ENCODE assay signal across 10 cellular contexts in genomic region chr1:1628656-1629429, GRCh38. TPM values are rescaled to one million over a fixed set of nuclear protein-coding genes. Genes with fewer than 3 reads are reported as not detected.
DNase-seq lines count a peak whose midpoint lies in the region; ATAC-seq, FAIRE-seq and TF ChIP-seq lines count a peak whose summit lies in the region.
"Had no signal": no experiment of that assay in that cellular context is flagged by ENCODE, and none has a peak within 500 bp of the region (broad histone marks: within the 10 kb centered on the region; RNA-seq: fewer than 3 reads in every experiment).

No MANE protein-coding gene starts in this region.

- no peak overlapping the region for H3K4ac ChIP-seq in mesenchymal stem cell (ENCODE audit: low read depth in 1 of 2, low read length in 2 of 2)

- no peak overlapping the region for H2BK5ac ChIP-seq in mesenchymal stem cell (ENCODE audit: low read depth, low read length, poor library complexity, severe bottlenecking)

- H2BK15ac ChIP-seq in mesenchymal stem cell (ENCODE audit: low read depth, poor library complexity, severe bottlenecking): no peak overlapping the region

- H3K4me3 Mint-ChIP-seq in activated T-cell treated with anti-CD3 and anti-CD28 coated beads, Interleukin-2, amount 50 U/mL, for 72 hours: peak overlapping the region; percentile 43 to 45

- peaks cover 2% of the 10 kb centered on the region in 2 donors for H3K36me3 Mint-ChIP-seq in activated T-cell treated with anti-CD3 and anti-CD28 coated beads, Interleukin-2, amount 50 U/mL, for 72 hours (ENCODE audit: insufficient read depth in 2 of 2)

- no peak overlapping the region for H2BK120ac ChIP-seq in mesenchymal stem cell (ENCODE audit: low read depth, low read length)

- H3K27me3 ChIP-seq in thymus (ENCODE audit: control insufficient read depth, insufficient read depth) (peaks cover 16% of the 10 kb centered on the region), mesenchymal stem cell (ENCODE audit: control insufficient read depth in 1 of 2, insufficient read depth in 1 of 2, low read length in 2 of 2) (peaks cover 3 to 8% of the 10 kb centered on the region in 2 experiments)

- no peak for FAIRE-seq in kidney (lab: Jason Lieb, UNC)

- H3K18ac ChIP-seq in mesenchymal stem cell (ENCODE audit: low read depth in 1 of 2, low read length in 2 of 2): no peak overlapping the region

- H3K27me3 Mint-ChIP-seq in activated T-cell treated with anti-CD3 and anti-CD28 coated beads, Interleukin-2, amount 50 U/mL, for 72 hours (ENCODE audit: low read depth): no peaks in the 10 kb centered on the region

- no peak overlapping the region for H2AK5ac ChIP-seq in mesenchymal stem cell (ENCODE audit: low read length, severe bottlenecking)

- no peaks in the 10 kb centered on the region for H3K4me1 Mint-ChIP-seq in activated T-cell treated with anti-CD3 and anti-CD28 coated beads, Interleukin-2, amount 50 U/mL, for 72 hours (ENCODE audit: low read depth)

- DNase-seq in activated CD4-positive, alpha-beta T cell treated with anti-CD3 and anti-CD28 coated beads for 4 hours: peak; percentile 31 to 38
- no peak for DNase-seq in activated CD4-positive, alpha-beta T cell treated with anti-CD3 and anti-CD28 coated beads for 1 hour
- peak; percentile 35 to 40 for DNase-seq in activated T-cell treated with anti-CD3 and anti-CD28 coated beads, Interleukin-2, amount 50 U/mL, for 72 hours
- DNase-seq in kidney (peak; percentile 80), DMS79 treated with DMSO at 0.1 percent for 48 hours (lab: John Stamatoyannopoulos, UW) (no peak), NCI-H187 treated with DMSO at 0.1 percent for 48 hours (lab: John Stamatoyannopoulos, UW) (no peak), mesenchymal stem cell (no peak)

- WGBS in thymus: 33% methylated on average over 55 of the region's 55 CpGs
- 57% methylated on average over 36 of the region's 55 CpGs for WGBS in mesenchymal stem cell

- no peak overlapping the region for H3K9ac ChIP-seq in kidney (ENCODE audit: low read length in 2 of 2)
- no peak overlapping the region for H3K9ac ChIP-seq in mesenchymal stem cell (ENCODE audit: low read length)

- H4K91ac ChIP-seq in mesenchymal stem cell (ENCODE audit: low read length): no peak overlapping the region

- intact Hi-C loops in kidney (cut with DNase I): no loop called here

- no peak overlapping the region for H3K27ac Mint-ChIP-seq in activated T-cell treated with anti-CD3 and anti-CD28 coated beads, Interleukin-2, amount 50 U/mL, for 72 hours

- no peak overlapping the region for H3K14ac ChIP-seq in mesenchymal stem cell (ENCODE audit: low read length in 2 of 2)

- H3K79me1 ChIP-seq in mesenchymal stem cell (replicated peaks; ENCODE audit: low read length, poor library complexity, severe bottlenecking): no peaks in the 10 kb centered on the region

- no peak overlapping the region for H4K8ac ChIP-seq in mesenchymal stem cell (ENCODE audit: low read length)

- H3K4me3 ChIP-seq in kidney (ENCODE audit: low read length in 2 of 2): no peak overlapping the region
- H3K4me3 ChIP-seq in thymus (ENCODE audit: low read length): peak overlapping the region; percentile 65
- H3K4me3 ChIP-seq in mesenchymal stem cell (ENCODE audit: insufficient read depth in 1 of 2, low read depth in 1 of 2, low read length in 2 of 2): no peak overlapping the region

- no peaks in the 10 kb centered on the region for H3K36me3 ChIP-seq in kidney (ENCODE audit: control insufficient read depth in 1 of 2, insufficient read depth in 2 of 2, low read length in 2 of 2)
- H3K36me3 ChIP-seq in thymus (ENCODE audit: control insufficient read depth, insufficient read depth): peaks cover 16% of the 10 kb centered on the region
- peaks cover 6 to 63% of the 10 kb centered on the region in 2 experiments for H3K36me3 ChIP-seq in mesenchymal stem cell (ENCODE audit: control insufficient read depth in 1 of 2, insufficient read depth in 2 of 2, low read depth in 1 of 2, low read length in 2 of 2)

- H3K9me3 Mint-ChIP-seq in activated T-cell treated with anti-CD3 and anti-CD28 coated beads, Interleukin-2, amount 50 U/mL, for 72 hours: no peaks in the 10 kb centered on the region

- H3K27ac ChIP-seq in kidney (ENCODE audit: low read depth in 2 of 2, low read length in 2 of 2) (no peak overlapping the region), thymus (ENCODE audit: low read depth) (peak overlapping the region; percentile 96), mesenchymal stem cell (ENCODE audit: low read length, poor library complexity, severe bottlenecking) (no peak overlapping the region)

- peak; percentile 4 to 10 for ATAC-seq in activated T-cell treated with anti-CD3 and anti-CD28 coated beads, Interleukin-2, amount 50 U/mL, for 72 hours (replicated peaks in 1 of 2)
- ATAC-seq: heart left ventricle, Panc1 had no signal

- H3K9me3 ChIP-seq in kidney (ENCODE audit: control insufficient read depth in 1 of 2, low read length in 2 of 2) (no peaks in the 10 kb centered on the region), thymus (ENCODE audit: control insufficient read depth) (no peaks in the 10 kb centered on the region), mesenchymal stem cell (ENCODE audit: control insufficient read depth, low read length) (no peaks in the 10 kb centered on the region)
- H3K9me3 ChIP-seq: heart left ventricle had no signal

- H3K23ac ChIP-seq in mesenchymal stem cell (ENCODE audit: low read length in 2 of 2): no peak overlapping the region

- H3K4me2 ChIP-seq in mesenchymal stem cell (ENCODE audit: low read length, poor library complexity, severe bottlenecking): no peak overlapping the region

- TF ChIP-seq CTCF in kidney (IDR thresholded peaks at IDR 0.05; ENCODE audit: borderline replicate concordance, extremely low read depth, insufficient read depth): no peak

- H3K4me1 ChIP-seq in kidney (ENCODE audit: control insufficient read depth in 1 of 2, insufficient read depth in 1 of 2, low read depth in 1 of 2, low read length in 2 of 2) (no peaks in the 10 kb centered on the region), thymus (ENCODE audit: control insufficient read depth, insufficient read depth, low read length) (peaks cover 12% of the 10 kb centered on the region), mesenchymal stem cell (ENCODE audit: control insufficient read depth, insufficient read depth, low read depth, low read length) (peaks cover 20% of the 10 kb centered on the region)

- no peak overlapping the region for H2BK12ac ChIP-seq in mesenchymal stem cell (ENCODE audit: low read length in 2 of 2)

- H2AFZ ChIP-seq in mesenchymal stem cell (ENCODE audit: low read depth, low read length): no peak overlapping the region

RNA-seq across cellular contexts. Expression of gene MMP23B, which starts 3.1 kb away (rescaled TPM):
- 1 to 10 TPM; 1.5 TPM for total RNA-seq in activated T-cell treated with anti-CD3 and anti-CD28 coated beads, Interleukin-2, amount 50 U/mL, for 72 hours
- 7.1 TPM for total RNA-seq in kidney
- polyA plus RNA-seq in kidney (ENCODE audit: insufficient read depth, low read depth, low replicate concordance) (4.0 TPM), thymus (2.7 TPM)
- 24.2 TPM for polyA plus RNA-seq in mesenchymal stem cell (2013, experiment 1 of 2)
- 26.9 TPM for polyA plus RNA-seq in mesenchymal stem cell (2013, experiment 2 of 2)

RNA-seq across cellular contexts. Expression of gene MIB2, which starts 13.5 kb away (rescaled TPM):
- 10 to 100 TPM; 68.6 to 78.6 TPM for total RNA-seq in activated T-cell treated with anti-CD3 and anti-CD28 coated beads, Interleukin-2, amount 50 U/mL, for 72 hours
- 61.6 TPM for total RNA-seq in kidney
- polyA plus RNA-seq in kidney (ENCODE audit: insufficient read depth, low read depth, low replicate concordance) (35.6 TPM), thymus (160 TPM)
- 33.5 TPM for polyA plus RNA-seq in mesenchymal stem cell (2013, experiment 1 of 2)
- polyA plus RNA-seq in mesenchymal stem cell (2013, experiment 2 of 2): 35.8 TPM

RNA-seq across cellular contexts. Expression of gene FNDC10, which starts 28.9 kb away (rescaled TPM):
- total RNA-seq in activated T-cell treated with anti-CD3 and anti-CD28 coated beads, Interleukin-2, amount 50 U/mL, for 72 hours: 1 to 10 TPM in 1 of 2 donors, under 1 TPM in 1; 1.00 to 1.5 TPM
- total RNA-seq in kidney: 2.6 TPM
- polyA plus RNA-seq in kidney (ENCODE audit: insufficient read depth, low read depth, low replicate concordance): 18.2 TPM
- 0.80 TPM for polyA plus RNA-seq in thymus
- 7.2 TPM for polyA plus RNA-seq in mesenchymal stem cell (2013, experiment 1 of 2)
- 7.8 TPM for polyA plus RNA-seq in mesenchymal stem cell (2013, experiment 2 of 2)

RNA-seq across cellular contexts. Expression of gene CDK11B, which starts 30.0 kb away (rescaled TPM):
- 10 to 100 TPM; 41.5 to 42.3 TPM for total RNA-seq in activated T-cell treated with anti-CD3 and anti-CD28 coated beads, Interleukin-2, amount 50 U/mL, for 72 hours
- total RNA-seq in kidney: 24.0 TPM
- polyA plus RNA-seq in kidney (ENCODE audit: insufficient read depth, low read depth, low replicate concordance) (13.9 TPM), thymus (35.6 TPM)
- polyA plus RNA-seq in mesenchymal stem cell (2013, experiment 1 of 2): 28.9 TPM
- 28.6 TPM for polyA plus RNA-seq in mesenchymal stem cell (2013, experiment 2 of 2)

RNA-seq across cellular contexts. Expression of gene SSU72, which starts 54.2 kb away (rescaled TPM):
- 100 to 1,000 TPM; 138 to 167 TPM for total RNA-seq in activated T-cell treated with anti-CD3 and anti-CD28 coated beads, Interleukin-2, amount 50 U/mL, for 72 hours
- 102 TPM for total RNA-seq in kidney
- polyA plus RNA-seq in kidney (ENCODE audit: insufficient read depth, low read depth, low replicate concordance) (143 TPM), thymus (109 TPM)
- polyA plus RNA-seq in mesenchymal stem cell (2013, experiment 1 of 2): 139 TPM
- 138 TPM for polyA plus RNA-seq in mesenchymal stem cell (2013, experiment 2 of 2)

Comparison
In these comparisons a context has a peak if more than half of its experiments do, and no peak if none do; other contexts are left out.
1. DNase-seq: peak in activated CD4-positive, alpha-beta T cell treated with anti-CD3 and anti-CD28 coated beads for 4 hours (2 of 2), activated T-cell treated with anti-CD3 and anti-CD28 coated beads, Interleukin-2, amount 50 U/mL, for 72 hours (2 of 2) and kidney (single experiment); none in activated CD4-positive, alpha-beta T cell treated with anti-CD3 and anti-CD28 coated beads for 1 hour (single experiment), DMS79 treated with DMSO at 0.1 percent for 48 hours (single experiment), NCI-H187 treated with DMSO at 0.1 percent for 48 hours (single experiment) and mesenchymal stem cell (single experiment).